In genomic region chr11:64358907-64359711, GRCh38 we compare ENCODE assay signal across 8 cellular contexts. TPM values are rescaled to one million over a fixed set of nuclear protein-coding genes. Genes with fewer than 3 reads are reported as not detected.
DNase-seq lines count a peak whose midpoint lies in the region; ATAC-seq and TF ChIP-seq lines count a peak whose summit lies in the region.

RPS6KA4 (plus strand) TSS chr11:64359162; CDS start chr11:64359236, 74 bp downstream.

- DNase-seq in Daoy (ENCODE audit: low read depth) (peak; percentile 84), NCI-H2227 treated with DMSO at 0.1 percent for 48 hours (lab: John Stamatoyannopoulos, UW) (peak; percentile 25), activated T-helper 1 cell treated with Interleukin-2 at 50 U/mL for 16 hours (ENCODE audit: low read depth) (peak; percentile 40), esophagus muscularis mucosa (ENCODE audit: extremely low spot score) (no peak), NCI-H1694 treated with DMSO at 0.1 percent for 48 hours (lab: John Stamatoyannopoulos, UW) (no peak)

- under 1% methylated on average over 68 of the region's 70 CpGs for WGBS in esophagus muscularis mucosa

- H3K9me3 ChIP-seq in esophagus muscularis mucosa (no peaks in the 10 kb centered on the region), mononuclear cell (ENCODE audit: low read depth, low read length) (no peaks in the 10 kb centered on the region), stomach smooth muscle (ENCODE audit: control insufficient read depth in 2 of 2, low read length in 2 of 2) (no peaks in the 10 kb centered on the region)

- no peak for TF ChIP-seq POLR2A in esophagus muscularis mucosa (IDR thresholded peaks at IDR 0.05; ENCODE audit: low read depth)

- H3K27ac ChIP-seq in esophagus muscularis mucosa (replicated peaks in 1 of 4) (peak within 1 kb of the TSS; percentile 83 to 89 (median 86)), stomach smooth muscle (ENCODE audit: low read length) (peak within 1 kb of the TSS; percentile 74)

- H3K4me3 ChIP-seq in esophagus muscularis mucosa (peak within 1 kb of the TSS; percentile 76 to 96 (median 78)), mononuclear cell (ENCODE audit: low read length) (peak within 1 kb of the TSS; percentile 63), stomach smooth muscle (ENCODE audit: low read length in 2 of 2) (peak within 1 kb of the TSS; percentile 86 to 91)

- peaks cover 12 to 41% (median 40%) of the 10 kb centered on the region in 4 donors for H3K36me3 ChIP-seq in esophagus muscularis mucosa
- peaks cover 17 to 21% of the 10 kb centered on the region in 2 donors for H3K36me3 ChIP-seq in stomach smooth muscle (ENCODE audit: control insufficient read depth in 2 of 2, insufficient read depth in 2 of 2, low read length in 2 of 2)

- H3K9ac ChIP-seq in stomach smooth muscle (ENCODE audit: low read length in 2 of 2), result peak within 1 kb of the TSS; percentile 82 to 89

- H3K4me1 ChIP-seq in esophagus muscularis mucosa, result peaks cover 33 to 50% (median 48%) of the 10 kb centered on the region in 4 donors
- peaks cover 38% of the 10 kb centered on the region for H3K4me1 ChIP-seq in mononuclear cell (ENCODE audit: insufficient read depth, low read length)
- H3K4me1 ChIP-seq in stomach smooth muscle (ENCODE audit: control insufficient read depth, insufficient read depth, low read length), result peaks cover 33% of the 10 kb centered on the region

- TF ChIP-seq CTCF in esophagus muscularis mucosa (IDR thresholded peaks at IDR 0.05), result no peak

- no peak for TF ChIP-seq EP300 in esophagus muscularis mucosa (IDR thresholded peaks at IDR 0.05)

- peak; percentile 54 for ATAC-seq in GM21786 (IDR thresholded peaks at IDR 0.05; ENCODE audit: unreplicated experiment)

- H3K27me3 ChIP-seq in esophagus muscularis mucosa, result no peaks in the 10 kb centered on the region
- H3K27me3 ChIP-seq in mononuclear cell (ENCODE audit: insufficient read depth, low read length), result no peaks in the 10 kb centered on the region
- H3K27me3 ChIP-seq in stomach smooth muscle (ENCODE audit: control insufficient read depth in 1 of 2, insufficient read depth in 2 of 2, low read length in 2 of 2), result no peaks in the 10 kb centered on the region

- intact Hi-C loops in esophagus muscularis mucosa (cut with DNase I), result no loop called here

RNA-seq across cellular contexts. Expression of gene RPS6KA4, which starts in this region (rescaled TPM):
- total RNA-seq in Daoy (2014; rRNA removed; shearing (Covaris generic)), result 28.7 and 38.6 TPM in 2 replicates
- total RNA-seq in esophagus muscularis mucosa (10 to 100 TPM; 19.1 to 36.1 (median 26.0) TPM), mononuclear cell (23.5 TPM)

Comparison
In these comparisons a context has a peak if more than half of its experiments do, and no peak if none do; other contexts are left out.
1. DNase-seq: peak in Daoy (single experiment), NCI-H2227 treated with DMSO at 0.1 percent for 48 hours (single experiment) and activated T-helper 1 cell treated with Interleukin-2 at 50 U/mL for 16 hours (single experiment); none in esophagus muscularis mucosa (single experiment) and NCI-H1694 treated with DMSO at 0.1 percent for 48 hours (single experiment).
2. Peak in every context shown above with its lines, with median percentiles within 50 percentile points of each other: H3K4me3 ChIP-seq.